Comparison of ENCODE assay signal across 13 cellular contexts in the genomic region with DNA sequence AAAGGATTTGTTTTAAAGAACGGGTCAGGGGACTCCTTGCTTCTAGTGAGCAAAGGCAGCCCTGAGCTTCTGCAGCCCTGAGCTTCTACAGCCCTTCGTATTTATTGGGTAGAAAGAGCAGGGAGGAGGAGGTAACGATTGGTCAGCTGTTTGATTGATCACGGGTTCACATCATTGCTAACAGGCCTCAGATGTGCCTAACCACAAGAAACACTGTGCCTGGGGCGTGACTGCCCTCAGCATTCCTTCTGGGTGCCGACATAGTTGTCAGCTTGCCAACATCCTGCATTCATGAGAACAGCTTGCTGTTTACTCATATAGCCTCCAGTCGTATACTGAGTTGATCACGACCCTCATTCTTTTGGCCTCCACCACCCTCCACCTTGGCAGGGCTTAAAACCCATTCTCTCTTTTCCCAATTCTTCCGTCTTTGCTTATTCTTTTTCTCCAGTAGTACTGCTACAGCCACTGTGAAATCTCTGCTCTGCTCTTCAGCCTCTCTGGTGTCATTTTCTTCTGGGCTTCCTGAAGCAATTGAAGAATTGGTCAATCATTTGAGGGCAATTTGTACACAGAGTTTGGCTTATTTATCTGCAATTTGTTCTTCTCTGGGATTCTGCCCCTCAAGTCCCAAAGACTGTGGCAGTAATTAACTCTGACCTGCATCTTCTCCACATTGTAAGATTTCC. TPM values are rescaled to one million over a fixed set of nuclear protein-coding genes. Genes with fewer than 3 reads are reported as not detected.
DNase-seq lines count a peak whose midpoint lies in the region; TF ChIP-seq lines count a peak whose summit lies in the region.
"Had no signal": no experiment of that assay in that cellular context is flagged by ENCODE, and none has a peak within 500 bp of the region (broad histone marks: within the 10 kb centered on the region; RNA-seq: fewer than 3 reads in every experiment).

No MANE protein-coding gene starts in this region.

- no peak overlapping the region for H2AFZ ChIP-seq in MM.1S (ENCODE audit: low read length)

- H3K4me3 ChIP-seq in colonic mucosa = no peak overlapping the region
- no peak overlapping the region for H3K4me3 ChIP-seq in MM.1S (ENCODE audit: low read length)
- H3K4me3 ChIP-seq: cardiac muscle cell had no signal

- H3K4me1 ChIP-seq in colonic mucosa = no peaks in the 10 kb centered on the region
- H3K4me1 ChIP-seq in MM.1S (ENCODE audit: low read length) = no peaks in the 10 kb centered on the region

- no peaks in the 10 kb centered on the region for H3K79me2 ChIP-seq in MM.1S (ENCODE audit: low read length)

- H3K27ac ChIP-seq in colonic mucosa (no peak overlapping the region), MM.1S (ENCODE audit: low read length) (no peak overlapping the region)
- H3K27ac ChIP-seq: cardiac muscle cell had no signal

- H3K27me3 ChIP-seq in colonic mucosa = no peaks in the 10 kb centered on the region
- H3K27me3 ChIP-seq in MM.1S (replicated peaks; ENCODE audit: insufficient read depth, low read length) = no peaks in the 10 kb centered on the region
- H3K27me3 ChIP-seq: cardiac muscle cell had no signal

- no peaks in the 10 kb centered on the region for H3K9me3 ChIP-seq in colonic mucosa
- no peaks in the 10 kb centered on the region for H3K9me3 ChIP-seq in MM.1S (replicated peaks; ENCODE audit: insufficient read depth, low read length)

- DNase-seq in GM04503 (ENCODE audit: low read depth) = peak; percentile 49
- peak; percentile 26 for DNase-seq in NCI-H460 (ENCODE audit: extremely low read depth, low read depth)
- peak; percentile 70 for DNase-seq in colonic mucosa
- peak; percentile 76 for DNase-seq in myocyte (ENCODE audit: low read depth)
- DNase-seq in MM.1S = no peak
- DNase-seq in COLO829 (ENCODE audit: low spot score) = no peak
- no peak for DNase-seq in NCI-H1092 treated with DMSO at 0.1 percent for 48 hours (lab: John Stamatoyannopoulos, UW)
- DNase-seq in activated CD4-positive, alpha-beta T cell treated with anti-CD3 and anti-CD28 coated beads for 4 hours = no peak
- DNase-seq: activated T-cell treated with anti-CD3 and anti-CD28 coated beads, Interleukin-2, amount 50 U/mL, for 1 hour; DMS79 treated with DMSO at 0.1 percent for 48 hours; NCI-H82; stimulated activated naive CD4-positive, alpha-beta T cell had no signal

- no peak overlapping the region for H3K4me2 ChIP-seq in MM.1S (ENCODE audit: low read depth, low read length)

- H3F3A ChIP-seq in MM.1S (ENCODE audit: insufficient read depth, low read length) = no peaks in the 10 kb centered on the region

- intact Hi-C loops in colonic mucosa (cut with DNase I) = no loop called here

- TF ChIP-seq CTCF in colonic mucosa (IDR thresholded peaks at IDR 0.05) (no peak), MM.1S (IDR thresholded peaks at IDR 0.05; ENCODE audit: low read length) (no peak)

- no peaks in the 10 kb centered on the region for H3K9me2 ChIP-seq in MM.1S (replicated peaks; ENCODE audit: insufficient read depth, low read length)

- H4K20me1 ChIP-seq in MM.1S (ENCODE audit: insufficient read depth, low read length) = no peaks in the 10 kb centered on the region

- no peaks in the 10 kb centered on the region for H3K36me3 ChIP-seq in colonic mucosa
- no peaks in the 10 kb centered on the region for H3K36me3 ChIP-seq in MM.1S (replicated peaks; ENCODE audit: insufficient read depth, low read length)
- H3K36me3 ChIP-seq: cardiac muscle cell had no signal

- H3K9ac ChIP-seq in colonic mucosa (ENCODE audit: low read depth in 2 of 2, low read length in 2 of 2) (no peak overlapping the region), MM.1S (ENCODE audit: low read length) (no peak overlapping the region)

RNA-seq across cellular contexts. Expression of a gene that starts 25.4 kb away (rescaled TPM):
- total RNA-seq in NCI-H460 (2014; rRNA removed; shearing (Covaris generic)) = 246 and 301 TPM in 2 replicates
- polyA plus RNA-seq in NCI-H460 (2014; cell fraction: nucleus; rRNA removed) = 1,109 and 1,229 TPM in 2 replicates
- total RNA-seq in colonic mucosa = 100 to 1,000 TPM in 1 of 2 donors, 10 to 100 TPM in 1; 66.3 to 186 TPM
- total RNA-seq in myocyte = 92.1 and 94.2 TPM in 2 replicates
- 93.2 TPM for polyA plus RNA-seq in myocyte (2012)

RNA-seq across cellular contexts. Expression of a gene that starts 37.0 kb away (rescaled TPM):
- total RNA-seq in NCI-H460 (2014; rRNA removed; shearing (Covaris generic)) = 128 and 138 TPM in 2 replicates
- polyA plus RNA-seq in NCI-H460 (2014; cell fraction: nucleus; rRNA removed) = 437 and 546 TPM in 2 replicates
- total RNA-seq in colonic mucosa (100 to 1,000 TPM; 117 to 140 TPM), myocyte (128 and 138 TPM in 2 replicates)
- polyA plus RNA-seq in myocyte (2012) = 86.5 TPM

Comparison
In these comparisons a context has a peak if more than half of its experiments do, and no peak if none do; other contexts are left out.
1. DNase-seq: peak in GM04503 (single experiment), NCI-H460 (single experiment), colonic mucosa (single experiment) and myocyte (single experiment); none in MM.1S (single experiment), COLO829 (single experiment), NCI-H1092 treated with DMSO at 0.1 percent for 48 hours (single experiment) and activated CD4-positive, alpha-beta T cell treated with anti-CD3 and anti-CD28 coated beads for 4 hours (0 of 2).